In genomic region chr2:43226955-43227829, GRCh38 we compare ENCODE assay signal across 1 cellular context.
TF ChIP-seq lines count a peak whose summit lies in the region.

No MANE protein-coding gene starts in this region.

TF ChIP-seq in GM12878, 131 proteins besides CTCF, POLR2A, EP300 and RAD21 (continued from another document):
- TF ChIP-seq GABPA (IDR thresholded peaks at IDR 0.05; ENCODE audit: low read depth) (no peak), HDAC2 (IDR thresholded peaks at IDR 0.05) (peak; percentile 56; the same call in 1 of the 2 replicates), BHLHE40 (IDR thresholded peaks at IDR 0.05; ENCODE audit: borderline replicate concordance in 1 of 2, low read depth in 2 of 2, low read length in 1 of 2) (peak; percentile 52 to 91; a peak in 2 of 4 replicates), NKRF (conservative IDR thresholded peaks at IDR 0.05) (peak; percentile 94), IRF3 (IDR thresholded peaks at IDR 0.05) (no peak), TCF7 (IDR thresholded peaks at IDR 0.05; ENCODE audit: borderline replicate concordance) (0 out of 2 replicates have a peak, but pooled peaks have one; percentile 21), ZNF24 (IDR thresholded peaks at IDR 0.05) (no peak), WRNIP1 (IDR thresholded peaks at IDR 0.05; ENCODE audit: borderline replicate concordance, low read depth, low read length) (no peak), DPF2 (IDR thresholded peaks at IDR 0.05) (peak; percentile 17), MTA2 (IDR thresholded peaks at IDR 0.05; ENCODE audit: low read depth) (no peak), MXI1 (IDR thresholded peaks at IDR 0.05; ENCODE audit: low read depth, low read length) (peak; percentile 61), POU2F2 (IDR thresholded peaks at IDR 0.05; ENCODE audit: borderline replicate concordance, low read depth, low read length) (no peak), RFX5 (IDR thresholded peaks at IDR 0.05; ENCODE audit: low read depth, low read length) (no peak), SREBF1 (IDR thresholded peaks at IDR 0.05; ENCODE audit: low read length) (no peak), MYC (IDR thresholded peaks at IDR 0.05; ENCODE audit: insufficient read depth, insufficient read length, insufficient replicate concordance, low read length, severe bottlenecking) (peak; percentile 95), NBN (IDR thresholded peaks at IDR 0.05) (peak; percentile 13; the same call in 1 of the 2 replicates), MAX (IDR thresholded peaks at IDR 0.05; ENCODE audit: low read depth, low read length) (peak; percentile 55; the same call in 1 of the 2 replicates), RELA (IDR thresholded peaks at IDR 0.05; ENCODE audit: borderline replicate concordance, partially characterized antibody) (no peak), TCF12 (IDR thresholded peaks at IDR 0.05; ENCODE audit: low read depth, low read length) (0 out of 2 replicates have a peak, but pooled peaks have one; percentile 9), SMC3 (IDR thresholded peaks at IDR 0.05; ENCODE audit: borderline replicate concordance, low read length) (peak; percentile 21; the same call in 1 of the 2 replicates), CREM (IDR thresholded peaks at IDR 0.05; ENCODE audit: low read depth) (no peak), ZNF622 (IDR thresholded peaks at IDR 0.05) (no peak), BMI1 (IDR thresholded peaks at IDR 0.05; ENCODE audit: borderline replicate concordance) (no peak), SIX5 (IDR thresholded peaks at IDR 0.05; ENCODE audit: low read depth, low read length, severe bottlenecking) (no peak), KLF5 (IDR thresholded peaks at IDR 0.05; ENCODE audit: partially characterized antibody) (peak; percentile 53), STAT1 (conservative IDR thresholded peaks at IDR 0.05) (no peak), EED (IDR thresholded peaks at IDR 0.05; ENCODE audit: low read depth) (peak; percentile 47), MEF2B (IDR thresholded peaks at IDR 0.05; ENCODE audit: partially characterized antibody, poor library complexity, severe bottlenecking) (peak; percentile 28), RCOR1 (conservative IDR thresholded peaks at IDR 0.05; ENCODE audit: low read depth, low read length) (no peak), GATAD2B (conservative IDR thresholded peaks at IDR 0.05; ENCODE audit: low read depth) (peak; percentile 77), ZNF592 (IDR thresholded peaks at IDR 0.05) (no peak), BACH1 (IDR thresholded peaks at IDR 0.05; ENCODE audit: borderline replicate concordance) (peak; percentile 21; the same call in 1 of the 2 replicates), EGR1 (IDR thresholded peaks at IDR 0.05; ENCODE audit: borderline replicate concordance in 1 of 2, low read depth in 2 of 2, low read length in 2 of 2) (peak in 1 of 2 experiments; percentile 30; a peak in 1 of 3 replicates), TCF3 (IDR thresholded peaks at IDR 0.05; ENCODE audit: borderline replicate concordance, insufficient read depth, low read depth, low read length) (no peak)
- TF ChIP-seq, protein P1, sequence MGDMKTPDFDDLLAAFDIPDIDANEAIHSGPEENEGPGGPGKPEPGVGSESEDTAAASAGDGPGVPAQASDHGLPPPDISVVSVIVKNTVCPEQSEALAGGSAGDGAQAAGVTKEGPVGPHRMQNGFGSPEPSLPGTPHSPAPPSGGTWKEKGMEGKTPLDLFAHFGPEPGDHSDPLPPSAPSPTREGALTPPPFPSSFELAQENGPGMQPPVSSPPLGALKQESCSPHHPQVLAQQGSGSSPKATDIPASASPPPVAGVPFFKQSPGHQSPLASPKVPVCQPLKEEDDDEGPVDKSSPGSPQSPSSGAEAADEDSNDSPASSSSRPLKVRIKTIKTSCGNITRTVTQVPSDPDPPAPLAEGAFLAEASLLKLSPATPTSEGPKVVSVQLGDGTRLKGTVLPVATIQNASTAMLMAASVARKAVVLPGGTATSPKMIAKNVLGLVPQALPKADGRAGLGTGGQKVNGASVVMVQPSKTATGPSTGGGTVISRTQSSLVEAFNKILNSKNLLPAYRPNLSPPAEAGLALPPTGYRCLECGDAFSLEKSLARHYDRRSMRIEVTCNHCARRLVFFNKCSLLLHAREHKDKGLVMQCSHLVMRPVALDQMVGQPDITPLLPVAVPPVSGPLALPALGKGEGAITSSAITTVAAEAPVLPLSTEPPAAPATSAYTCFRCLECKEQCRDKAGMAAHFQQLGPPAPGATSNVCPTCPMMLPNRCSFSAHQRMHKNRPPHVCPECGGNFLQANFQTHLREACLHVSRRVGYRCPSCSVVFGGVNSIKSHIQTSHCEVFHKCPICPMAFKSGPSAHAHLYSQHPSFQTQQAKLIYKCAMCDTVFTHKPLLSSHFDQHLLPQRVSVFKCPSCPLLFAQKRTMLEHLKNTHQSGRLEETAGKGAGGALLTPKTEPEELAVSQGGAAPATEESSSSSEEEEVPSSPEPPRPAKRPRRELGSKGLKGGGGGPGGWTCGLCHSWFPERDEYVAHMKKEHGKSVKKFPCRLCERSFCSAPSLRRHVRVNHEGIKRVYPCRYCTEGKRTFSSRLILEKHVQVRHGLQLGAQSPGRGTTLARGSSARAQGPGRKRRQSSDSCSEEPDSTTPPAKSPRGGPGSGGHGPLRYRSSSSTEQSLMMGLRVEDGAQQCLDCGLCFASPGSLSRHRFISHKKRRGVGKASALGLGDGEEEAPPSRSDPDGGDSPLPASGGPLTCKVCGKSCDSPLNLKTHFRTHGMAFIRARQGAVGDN (IDR thresholded peaks at IDR 0.05), result 0 out of 2 replicates have a peak, but pooled peaks have one; percentile 8
- TF ChIP-seq, protein P2, sequence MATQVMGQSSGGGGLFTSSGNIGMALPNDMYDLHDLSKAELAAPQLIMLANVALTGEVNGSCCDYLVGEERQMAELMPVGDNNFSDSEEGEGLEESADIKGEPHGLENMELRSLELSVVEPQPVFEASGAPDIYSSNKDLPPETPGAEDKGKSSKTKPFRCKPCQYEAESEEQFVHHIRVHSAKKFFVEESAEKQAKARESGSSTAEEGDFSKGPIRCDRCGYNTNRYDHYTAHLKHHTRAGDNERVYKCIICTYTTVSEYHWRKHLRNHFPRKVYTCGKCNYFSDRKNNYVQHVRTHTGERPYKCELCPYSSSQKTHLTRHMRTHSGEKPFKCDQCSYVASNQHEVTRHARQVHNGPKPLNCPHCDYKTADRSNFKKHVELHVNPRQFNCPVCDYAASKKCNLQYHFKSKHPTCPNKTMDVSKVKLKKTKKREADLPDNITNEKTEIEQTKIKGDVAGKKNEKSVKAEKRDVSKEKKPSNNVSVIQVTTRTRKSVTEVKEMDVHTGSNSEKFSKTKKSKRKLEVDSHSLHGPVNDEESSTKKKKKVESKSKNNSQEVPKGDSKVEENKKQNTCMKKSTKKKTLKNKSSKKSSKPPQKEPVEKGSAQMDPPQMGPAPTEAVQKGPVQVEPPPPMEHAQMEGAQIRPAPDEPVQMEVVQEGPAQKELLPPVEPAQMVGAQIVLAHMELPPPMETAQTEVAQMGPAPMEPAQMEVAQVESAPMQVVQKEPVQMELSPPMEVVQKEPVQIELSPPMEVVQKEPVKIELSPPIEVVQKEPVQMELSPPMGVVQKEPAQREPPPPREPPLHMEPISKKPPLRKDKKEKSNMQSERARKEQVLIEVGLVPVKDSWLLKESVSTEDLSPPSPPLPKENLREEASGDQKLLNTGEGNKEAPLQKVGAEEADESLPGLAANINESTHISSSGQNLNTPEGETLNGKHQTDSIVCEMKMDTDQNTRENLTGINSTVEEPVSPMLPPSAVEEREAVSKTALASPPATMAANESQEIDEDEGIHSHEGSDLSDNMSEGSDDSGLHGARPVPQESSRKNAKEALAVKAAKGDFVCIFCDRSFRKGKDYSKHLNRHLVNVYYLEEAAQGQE (IDR thresholded peaks at IDR 0.05; ENCODE audit: low read depth, low read length), result no peak
- TF ChIP-seq, protein P3, sequence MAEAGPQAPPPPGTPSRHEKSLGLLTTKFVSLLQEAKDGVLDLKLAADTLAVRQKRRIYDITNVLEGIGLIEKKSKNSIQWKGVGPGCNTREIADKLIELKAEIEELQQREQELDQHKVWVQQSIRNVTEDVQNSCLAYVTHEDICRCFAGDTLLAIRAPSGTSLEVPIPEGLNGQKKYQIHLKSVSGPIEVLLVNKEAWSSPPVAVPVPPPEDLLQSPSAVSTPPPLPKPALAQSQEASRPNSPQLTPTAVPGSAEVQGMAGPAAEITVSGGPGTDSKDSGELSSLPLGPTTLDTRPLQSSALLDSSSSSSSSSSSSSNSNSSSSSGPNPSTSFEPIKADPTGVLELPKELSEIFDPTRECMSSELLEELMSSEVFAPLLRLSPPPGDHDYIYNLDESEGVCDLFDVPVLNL (IDR thresholded peaks at IDR 0.05; ENCODE audit: low read depth, low read length), result peak; percentile 56; the same call in 1 of the 2 replicates
- TF ChIP-seq, protein P4, sequence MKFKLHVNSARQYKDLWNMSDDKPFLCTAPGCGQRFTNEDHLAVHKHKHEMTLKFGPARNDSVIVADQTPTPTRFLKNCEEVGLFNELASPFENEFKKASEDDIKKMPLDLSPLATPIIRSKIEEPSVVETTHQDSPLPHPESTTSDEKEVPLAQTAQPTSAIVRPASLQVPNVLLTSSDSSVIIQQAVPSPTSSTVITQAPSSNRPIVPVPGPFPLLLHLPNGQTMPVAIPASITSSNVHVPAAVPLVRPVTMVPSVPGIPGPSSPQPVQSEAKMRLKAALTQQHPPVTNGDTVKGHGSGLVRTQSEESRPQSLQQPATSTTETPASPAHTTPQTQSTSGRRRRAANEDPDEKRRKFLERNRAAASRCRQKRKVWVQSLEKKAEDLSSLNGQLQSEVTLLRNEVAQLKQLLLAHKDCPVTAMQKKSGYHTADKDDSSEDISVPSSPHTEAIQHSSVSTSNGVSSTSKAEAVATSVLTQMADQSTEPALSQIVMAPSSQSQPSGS (IDR thresholded peaks at IDR 0.05; ENCODE audit: low read length), result no peak
